In the genomic region with DNA sequence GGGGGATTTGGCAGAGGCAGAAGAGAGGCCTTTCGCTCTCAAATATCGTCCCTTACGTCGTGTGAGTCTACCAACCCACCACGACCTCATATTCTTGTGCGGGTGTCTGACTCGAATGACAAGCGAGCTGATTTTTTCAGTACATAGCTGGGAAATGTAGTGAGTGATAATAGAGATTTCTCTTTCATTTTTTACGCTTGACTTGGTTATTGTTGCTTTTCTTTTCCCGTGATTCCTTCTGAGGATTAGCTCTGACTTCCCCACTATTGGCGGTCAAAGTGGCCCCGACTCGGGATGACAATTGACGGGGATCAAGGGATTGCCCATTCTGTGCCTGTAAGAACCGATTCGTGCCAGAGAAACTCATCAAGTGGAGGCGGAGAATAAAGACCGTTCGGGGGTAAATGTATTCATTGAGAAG, we compare ENCODE assay signal across 9 cellular contexts. TPM values are rescaled to one million over a fixed set of nuclear protein-coding genes. Genes with fewer than 3 reads are reported as not detected.
DNase-seq lines count a peak whose midpoint lies in the region; ATAC-seq and TF ChIP-seq lines count a peak whose summit lies in the region.
"Had no signal": no experiment of that assay in that cellular context is flagged by ENCODE, and none has a peak within 500 bp of the region (broad histone marks: within the 10 kb centered on the region; RNA-seq: fewer than 3 reads in every experiment).

No MANE protein-coding gene starts in this region.

- no peak overlapping the region for H3K27ac Mint-ChIP-seq in activated naive CD4-positive, alpha-beta T cell treated with anti-CD3 and anti-CD28 coated beads for 36 hours
- H3K27ac Mint-ChIP-seq in activated naive CD8-positive, alpha-beta T cell: no peak overlapping the region

- CTCF ChIA-PET in activated naive CD4-positive, alpha-beta T cell treated with anti-CD3 and anti-CD28 coated beads for 36 hours (lab: Charles Lee): interaction anchor here (0.6 to 1.0 kb wide), 3 partner anchors 44 to 878 kb away, joined by 3 to 4 read pairs (median 3); no protein-coding TSS in a partner anchor

- no peak overlapping the region for H3K27ac ChIP-seq in thyroid gland

- H3K27me3 Mint-ChIP-seq in activated naive CD4-positive, alpha-beta T cell treated with anti-CD3 and anti-CD28 coated beads for 36 hours (ENCODE audit: low read depth): peaks cover 89% of the 10 kb centered on the region
- peaks cover 58% of the 10 kb centered on the region for H3K27me3 Mint-ChIP-seq in activated naive CD8-positive, alpha-beta T cell

- no peaks in the 10 kb centered on the region for H3K9me3 ChIP-seq in thyroid gland

- 3 to 6% methylated on average over 19 of the region's 19 CpGs for WGBS in thyroid gland, 2 donors

- H3K36me3 ChIP-seq in thyroid gland: no peaks in the 10 kb centered on the region

- DNase-seq in activated naive CD4-positive, alpha-beta T cell treated with anti-CD3 and anti-CD28 coated beads for 36 hours: no peak
- DNase-seq in activated naive CD4-positive, alpha-beta T cell treated with Interleukin-2 at 50 U/mL for 16 hours: no peak
- DNase-seq in kidney glomerular epithelial cell (lab: John Stamatoyannopoulos, UW) (peak; percentile 13), thyroid gland (no peak), putamen (ENCODE audit: low spot score) (no peak), HCEC 1CT (no peak)

- H3K4me3 ChIP-seq in thyroid gland (replicated peaks in 1 of 3): peak overlapping the region in 2 of 3 donors; percentile 13 to 35

- H3K27me3 ChIP-seq in thyroid gland: no peaks in the 10 kb centered on the region

- peak overlapping the region; percentile 73 for H3K4me3 Mint-ChIP-seq in activated naive CD4-positive, alpha-beta T cell treated with anti-CD3 and anti-CD28 coated beads for 36 hours
- H3K4me3 Mint-ChIP-seq in activated naive CD8-positive, alpha-beta T cell: peak overlapping the region; percentile 97

- no peaks in the 10 kb centered on the region for H3K36me3 Mint-ChIP-seq in activated naive CD4-positive, alpha-beta T cell treated with anti-CD3 and anti-CD28 coated beads for 36 hours (ENCODE audit: low read depth)
- H3K36me3 Mint-ChIP-seq in activated naive CD8-positive, alpha-beta T cell: no peaks in the 10 kb centered on the region

- peaks cover 25 to 36% of the 10 kb centered on the region in 2 donors for H3K4me1 ChIP-seq in thyroid gland

- TF ChIP-seq POLR2A in thyroid gland (IDR thresholded peaks at IDR 0.05) (no peak), GM18505 (IDR thresholded peaks at IDR 0.05; ENCODE audit: borderline replicate concordance, extremely low read depth, insufficient read depth, insufficient read length) (no peak)

- H3K4me1 Mint-ChIP-seq in activated naive CD4-positive, alpha-beta T cell treated with anti-CD3 and anti-CD28 coated beads for 36 hours (ENCODE audit: low read depth): peaks cover 47% of the 10 kb centered on the region
- peaks cover 46% of the 10 kb centered on the region for H3K4me1 Mint-ChIP-seq in activated naive CD8-positive, alpha-beta T cell (ENCODE audit: low read depth)

- no peak for TF ChIP-seq CTCF in thyroid gland (IDR thresholded peaks at IDR 0.05)

- no peaks in the 10 kb centered on the region for H3K9me3 Mint-ChIP-seq in activated naive CD4-positive, alpha-beta T cell treated with anti-CD3 and anti-CD28 coated beads for 36 hours
- H3K9me3 Mint-ChIP-seq in activated naive CD8-positive, alpha-beta T cell (ENCODE audit: low read depth): no peaks in the 10 kb centered on the region

- ATAC-seq in GM18505 (IDR thresholded peaks at IDR 0.05; ENCODE audit: unreplicated experiment): no peak

- intact Hi-C loops in activated naive CD4-positive, alpha-beta T cell treated with anti-CD3 and anti-CD28 coated beads for 36 hours (cut with micrococcal nuclease): loop anchor here (1.0 to 5.0 kb wide), 3 partner anchors 16 to 664 kb away; no protein-coding TSS in a partner anchor
- intact Hi-C loops in thyroid gland (cut with DNase I): loop anchor here (10.0 kb wide), 1 partner anchor 406 kb away; no protein-coding TSS in a partner anchor

RNA-seq across cellular contexts. Expression of gene OSTM1, which starts 44.3 kb away (rescaled TPM):
- 1 to 10 TPM; 7.1 to 7.5 TPM for total RNA-seq in activated naive CD4-positive, alpha-beta T cell treated with anti-CD3 and anti-CD28 coated beads for 36 hours
- total RNA-seq in thyroid gland: 100 to 1,000 TPM in 1 of 4 donors, 10 to 100 TPM in 3; 41.0 to 110 (median 53.6) TPM

RNA-seq across cellular contexts. Expression of gene NR2E1, which starts 47.0 kb away (rescaled TPM):
- total RNA-seq in activated naive CD4-positive, alpha-beta T cell treated with anti-CD3 and anti-CD28 coated beads for 36 hours: not detected
- total RNA-seq in thyroid gland: not detected
- total RNA-seq: lung microvascular endothelial cell had no signal

Comparison
In these comparisons a context has a peak if more than half of its experiments do, and no peak if none do; other contexts are left out.
1. RNA of gene OSTM1, which starts 44.3 kb away (total RNA-seq): 41.0 to 110 TPM in thyroid gland; 7.1 to 7.5 TPM in activated naive CD4-positive, alpha-beta T cell treated with anti-CD3 and anti-CD28 coated beads for 36 hours; every median in the first group is over 4 times any median in the second.